Comparison of ENCODE assay signal across 8 cellular contexts in the genomic region with DNA sequence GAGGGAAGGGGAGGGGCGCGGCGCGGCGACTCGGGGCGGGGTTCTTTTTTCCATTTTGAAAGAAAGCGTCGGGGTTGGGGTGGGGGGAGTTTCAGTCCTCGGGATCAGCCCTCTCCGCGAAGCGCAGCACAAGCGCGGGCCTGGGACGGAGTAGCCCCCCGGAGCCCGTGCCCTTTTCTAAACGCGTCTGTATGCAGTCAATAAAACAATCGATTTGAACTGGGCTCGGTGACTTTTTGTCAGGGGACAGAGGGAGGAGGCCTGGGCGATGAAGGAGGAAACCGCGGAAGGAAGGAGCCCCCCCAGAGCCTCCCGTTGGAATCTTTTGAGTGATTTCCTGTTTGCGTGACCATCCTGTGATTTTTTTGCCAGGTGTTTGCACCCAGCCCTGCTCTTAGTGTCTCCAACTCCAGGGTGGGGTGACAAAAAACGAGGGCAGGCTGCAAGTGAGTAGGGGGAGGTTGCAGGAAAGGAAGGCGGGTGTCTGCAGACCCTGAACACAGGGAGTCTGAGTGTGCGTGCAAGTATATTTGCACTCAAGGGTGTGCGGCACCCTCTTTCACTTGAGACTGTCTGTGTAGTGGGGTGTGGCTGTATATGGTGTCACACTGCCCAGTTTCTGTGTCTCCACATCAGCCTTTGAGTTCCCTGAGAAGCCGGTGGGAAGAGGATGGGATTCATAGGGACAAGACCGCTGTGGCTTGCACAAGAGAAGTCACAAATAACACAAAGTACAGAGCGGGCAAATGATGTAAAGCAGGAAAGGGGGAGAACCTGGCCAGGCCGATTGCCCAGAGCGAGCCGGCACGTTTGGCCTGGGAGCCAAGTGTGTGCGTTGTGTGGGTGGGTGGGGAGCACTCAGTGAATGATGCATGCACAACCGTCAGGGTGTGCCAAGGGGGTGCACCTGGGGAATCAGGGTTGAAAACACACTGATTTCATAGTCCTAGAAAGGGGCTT. TPM values are rescaled to one million over a fixed set of nuclear protein-coding genes. Genes with fewer than 3 reads are reported as not detected.
DNase-seq lines count a peak whose midpoint lies in the region; ATAC-seq, FAIRE-seq and TF ChIP-seq lines count a peak whose summit lies in the region.

No MANE protein-coding gene starts in this region.

- no peaks in the 10 kb centered on the region; the same call in 2 of the 3 replicates for H3K9me3 ChIP-seq in GM12878 (replicated peaks; ENCODE audit: control insufficient read depth, insufficient read depth, low read length)
- H3K9me3 ChIP-seq in mesodermal cell (ENCODE audit: control insufficient read depth, low read length) = peaks cover 4% of the 10 kb centered on the region

- no peak for TF ChIP-seq EP300 in GM12878 (IDR thresholded peaks at IDR 0.05; ENCODE audit: borderline replicate concordance in 1 of 2, control insufficient read depth in 1 of 2, low read depth in 2 of 2, low read length in 2 of 2)

- no peak for TF ChIP-seq POLR2A in GM12878 (IDR thresholded peaks at IDR 0.05; ENCODE audit: low read depth, low read length)

- RAD21 ChIA-PET in GM12878 (lab: Charles Lee; ENCODE audit: unreplicated experiment) = no interaction called here

- no peaks in the 10 kb centered on the region for H4K20me1 ChIP-seq in GM12878 (ENCODE audit: control insufficient read depth, insufficient read depth)

- no TSS peak for BruUV-seq in GM12878 (replicated peaks; lab: Mats Ljungman, UMichigan)

- POLR2A ChIA-PET in GM12878 (lab: Charles Lee) = no interaction called here

- DNase-seq in natural killer cell (no peak), GM12878 (ENCODE audit: low read depth, low spot score) (no peak), RKO (ENCODE audit: low spot score) (no peak), COR-L47 (lab: John Stamatoyannopoulos, UW) (no peak), D721Med (ENCODE audit: insufficient read length, low spot score) (no peak), OCI-M1 (lab: John Stamatoyannopoulos, UW) (no peak)
- no peak for DNase-seq in natural killer cell treated with Interleukin-12 subunit alpha and Interleukin-12 subunit beta and Interleukin-15 and Interleukin-18, amount 100 ng/mL, for 72 hours (ENCODE audit: low spot score)

- no peaks in the 10 kb centered on the region for H3K9me3 Mint-ChIP-seq in natural killer cell
- H3K9me3 Mint-ChIP-seq in natural killer cell treated with Interleukin-12 subunit alpha and Interleukin-12 subunit beta and Interleukin-15 and Interleukin-18, amount 100 ng/mL, for 72 hours = no peaks in the 10 kb centered on the region

- intact Hi-C loops in natural killer cell (cut with micrococcal nuclease) = no loop called here
- intact Hi-C loops in GM12878 (cut with micrococcal nuclease; ENCODE audit: unreplicated experiment) = no loop called here

- peaks cover 10% of the 10 kb centered on the region in 2 donors for H3K4me1 Mint-ChIP-seq in natural killer cell
- peaks cover 4 to 16% of the 10 kb centered on the region in 2 donors for H3K4me1 Mint-ChIP-seq in natural killer cell treated with Interleukin-12 subunit alpha and Interleukin-12 subunit beta and Interleukin-15 and Interleukin-18, amount 100 ng/mL, for 72 hours (ENCODE audit: low read depth in 2 of 2)

- H3K4me3 ChIP-seq in GM12878 = peak overlapping the region; percentile 57
- peak overlapping the region; percentile 22 for H3K4me3 ChIP-seq in mesodermal cell (ENCODE audit: extremely low read depth, insufficient read depth, low read length, poor library complexity, severe bottlenecking)

- H3K27me3 ChIP-seq in GM12878 (replicated peaks in 1 of 2; ENCODE audit: control insufficient read depth in 2 of 2, insufficient read depth in 2 of 2, low read length in 1 of 2) = peaks cover 15 to 28% of the 10 kb centered on the region in 2 experiments

- no peaks in the 10 kb centered on the region for H3K79me2 ChIP-seq in GM12878 (ENCODE audit: control insufficient read depth, insufficient read depth, low read length)

- CTCF ChIA-PET in GM12878 (lab: Yijun Ruan, JAX) = no interaction called here

- H3K4me1 ChIP-seq in GM12878 (ENCODE audit: control insufficient read depth, insufficient read depth, low read length) (peaks cover 10% of the 10 kb centered on the region), mesodermal cell (ENCODE audit: control insufficient read depth, insufficient read depth, low read length, poor library complexity, severe bottlenecking) (peaks cover 22% of the 10 kb centered on the region)

- H3K36me3 ChIP-seq in GM12878 (ENCODE audit: control insufficient read depth in 2 of 2, insufficient read depth in 2 of 2, low read length in 1 of 2) (no peaks in the 10 kb centered on the region), mesodermal cell (ENCODE audit: control insufficient read depth, insufficient read depth, low read length) (no peaks in the 10 kb centered on the region)

- ATAC-seq in natural killer cell (no peak), GM12878 (no peak)
- no peak for ATAC-seq in natural killer cell treated with Interleukin-12 subunit alpha and Interleukin-12 subunit beta and Interleukin-15 and Interleukin-18, amount 100 ng/mL, for 72 hours

- peaks cover 59 to 69% of the 10 kb centered on the region in 2 donors for H3K27me3 Mint-ChIP-seq in natural killer cell (ENCODE audit: low read depth in 2 of 2)
- H3K27me3 Mint-ChIP-seq in natural killer cell treated with Interleukin-12 subunit alpha and Interleukin-12 subunit beta and Interleukin-15 and Interleukin-18, amount 100 ng/mL, for 72 hours = peaks cover 40 to 68% of the 10 kb centered on the region in 2 donors

- peak overlapping the region; percentile 51 for H2AFZ ChIP-seq in GM12878 (ENCODE audit: control insufficient read depth, low read depth, low read length)

- peak overlapping the region; percentile 54; the same call in 1 of the 2 replicates for H3K9ac ChIP-seq in GM12878 (ENCODE audit: control insufficient read depth, insufficient read depth, low read length)

- H3K27ac Mint-ChIP-seq in natural killer cell = no peak overlapping the region
- no peak overlapping the region for H3K27ac Mint-ChIP-seq in natural killer cell treated with Interleukin-12 subunit alpha and Interleukin-12 subunit beta and Interleukin-15 and Interleukin-18, amount 100 ng/mL, for 72 hours

- 38% methylated on average over 31 of the region's 40 CpGs for WGBS in GM12878 (ENCODE audit: insufficient coverage, insufficient replicate concordance, low lambda C conversion rate, missing lambda C conversion rate)
- WGBS in mesodermal cell (ENCODE audit: insufficient coverage in 2 of 2), 2 experiments = 32 to 33% methylated on average over 23 to 34 of the region's 40 CpGs

- TF ChIP-seq RAD21 in GM12878 (IDR thresholded peaks at IDR 0.05; ENCODE audit: insufficient read depth, low read depth, low read length) = no peak

- TF ChIP-seq CTCF in natural killer cell (IDR thresholded peaks at IDR 0.05) (no peak), GM12878 (IDR thresholded peaks at IDR 0.05 in 2 of 3, conservative IDR thresholded peaks at IDR 0.05 in 1 of 3; ENCODE audit: control insufficient read depth in 2 of 3, extremely low read depth in 1 of 3, insufficient read depth in 1 of 3, low read depth in 3 of 3, low read length in 3 of 3) (no peak), D721Med (IDR thresholded peaks at IDR 0.05; ENCODE audit: insufficient read depth, missing control alignments) (no peak)

- peak overlapping the region; percentile 98 for H3K4me2 ChIP-seq in GM12878 (ENCODE audit: control insufficient read depth, insufficient read depth)

- FAIRE-seq in GM12878 (lab: Jason Lieb, UNC) (no peak), D721Med (lab: Jason Lieb, UNC) (no peak)

- H3K4me3 Mint-ChIP-seq in natural killer cell = peak overlapping the region; percentile 78
- no peak overlapping the region for H3K4me3 Mint-ChIP-seq in natural killer cell treated with Interleukin-12 subunit alpha and Interleukin-12 subunit beta and Interleukin-15 and Interleukin-18, amount 100 ng/mL, for 72 hours

- in situ Hi-C loops in GM12878 (cut with MboI) = no loop called here

- H3K27ac ChIP-seq in GM12878 (ENCODE audit: control insufficient read depth, insufficient read depth) = no peak overlapping the region
- peak overlapping the region; percentile 18 for H3K27ac ChIP-seq in mesodermal cell (ENCODE audit: low read depth, low read length, severe bottlenecking)

- SMC1A ChIA-PET in GM12878 (lab: Charles Lee; ENCODE audit: uncharacterized antibody, unreplicated experiment) = no interaction called here

- H3K36me3 Mint-ChIP-seq in natural killer cell = no peaks in the 10 kb centered on the region
- H3K36me3 Mint-ChIP-seq in natural killer cell treated with Interleukin-12 subunit alpha and Interleukin-12 subunit beta and Interleukin-15 and Interleukin-18, amount 100 ng/mL, for 72 hours = no peaks in the 10 kb centered on the region

RNA-seq across cellular contexts. Expression of gene ISLR2, which starts 6.5 kb away (rescaled TPM):
- total RNA-seq in natural killer cell (not detected), GM12878 (2014; rRNA removed) (0.06 and 0.16 TPM in 2 replicates), GM12878 (2014; rRNA removed; fragmentation: Illumina TruSeq; extraction: Trizol) (0.04 TPM in 1 of 2 replicates, not detected in the other), GM12878 (2021) (0.21 and 0.37 TPM in 2 replicates)
- total RNA-seq in natural killer cell treated with Interleukin-12 subunit alpha and Interleukin-12 subunit beta and Interleukin-15 and Interleukin-18, amount 100 ng/mL, for 72 hours = not detected
- total RNA-seq in GM12878 (2013; cell fraction: nucleolus; rRNA removed) = 0.08 TPM in 1 of 2 replicates, not detected in the other
- polyA plus RNA-seq in GM12878 (2011; ENCODE audit: low read depth) = 0.07 TPM
- polyA plus RNA-seq in GM12878 (2011; rRNA removed) (not detected in 2 replicates), GM12878 (2014; fragmentation: Illumina TruSeq; extraction: Trizol) (0.09 TPM in 1 of 2 replicates, not detected in the other), GM12878 (2014; fragmentation: Nextera tagmentation; extraction: Ambion mirVana) (not detected), GM12878 (2014; rRNA removed) (0.10 and 0.30 TPM in 2 replicates), GM12878 (2016; fragmentation: Nextera tagmentation; extraction: Ambion mirVana) (under 1 TPM in 1 of 2 experiments, not detected in 1; 0.05 TPM)
- polyA plus RNA-seq in GM12878 (2011; cell fraction: cytosol; rRNA removed) = 0.03 and 0.13 TPM in 2 replicates
- polyA plus RNA-seq in GM12878 (2011; cell fraction: nucleus; rRNA removed) = 0.33 and 0.37 TPM in 2 replicates
- 0.24 and 0.32 TPM in 2 replicates for polyA plus RNA-seq in GM12878 (2012)
- not detected in 2 replicates for polyA minus RNA-seq in GM12878 (2011; rRNA and poly(A)+ RNA removed)
- not detected in 2 replicates for polyA minus RNA-seq in GM12878 (2011; cell fraction: cytosol; rRNA and poly(A)+ RNA removed)
- polyA minus RNA-seq in GM12878 (2011; cell fraction: nucleus; rRNA and poly(A)+ RNA removed) = not detected in 2 replicates
- 2.3 TPM for polyA plus RNA-seq in mesodermal cell (2013, experiment 1 of 2)
- 1.3 TPM for polyA plus RNA-seq in mesodermal cell (2013, experiment 2 of 2)

RNA-seq across cellular contexts. Expression of gene ISLR, which starts 36.6 kb away (rescaled TPM):
- not detected for total RNA-seq in natural killer cell
- total RNA-seq in natural killer cell treated with Interleukin-12 subunit alpha and Interleukin-12 subunit beta and Interleukin-15 and Interleukin-18, amount 100 ng/mL, for 72 hours = not detected
- total RNA-seq in GM12878 (2013; cell fraction: nucleolus; rRNA removed) = not detected in 2 replicates
- total RNA-seq in GM12878 (2014; rRNA removed) = 0.62 and 1.1 TPM in 2 replicates
- 0.28 and 0.45 TPM in 2 replicates for total RNA-seq in GM12878 (2014; rRNA removed; fragmentation: Illumina TruSeq; extraction: Trizol)
- total RNA-seq in GM12878 (2021) = 1.3 and 1.7 TPM in 2 replicates
- 0.29 TPM for polyA plus RNA-seq in GM12878 (2011; ENCODE audit: low read depth)
- polyA plus RNA-seq in GM12878 (2011; rRNA removed) = 0.03 TPM in 1 of 2 replicates, not detected in the other
- polyA plus RNA-seq in GM12878 (2011; cell fraction: cytosol; rRNA removed) = 0.03 and 0.09 TPM in 2 replicates
- polyA plus RNA-seq in GM12878 (2011; cell fraction: nucleus; rRNA removed) = 0.16 TPM in 1 of 2 replicates, not detected in the other
- polyA plus RNA-seq in GM12878 (2012) = 0.53 and 0.81 TPM in 2 replicates
- 0.16 and 0.46 TPM in 2 replicates for polyA plus RNA-seq in GM12878 (2014; fragmentation: Illumina TruSeq; extraction: Trizol)
- polyA plus RNA-seq in GM12878 (2014; fragmentation: Nextera tagmentation; extraction: Ambion mirVana) = under 1 TPM; 0.05 to 0.13 TPM
- 0.92 and 1.1 TPM in 2 replicates for polyA plus RNA-seq in GM12878 (2014; rRNA removed)
- 1 to 10 TPM in 1 of 2 experiments, under 1 TPM in 1; 0.91 to 1.8 TPM for polyA plus RNA-seq in GM12878 (2016; fragmentation: Nextera tagmentation; extraction: Ambion mirVana)
- polyA minus RNA-seq in GM12878 (2011; rRNA and poly(A)+ RNA removed) = not detected in 2 replicates
- polyA minus RNA-seq in GM12878 (2011; cell fraction: cytosol; rRNA and poly(A)+ RNA removed) = not detected in 2 replicates
- polyA minus RNA-seq in GM12878 (2011; cell fraction: nucleus; rRNA and poly(A)+ RNA removed) = not detected in 2 replicates
- 17.4 TPM for polyA plus RNA-seq in mesodermal cell (2013, experiment 1 of 2)
- 12.7 TPM for polyA plus RNA-seq in mesodermal cell (2013, experiment 2 of 2)

RNA-seq across cellular contexts. Expression of gene GOLGA6A, which starts 54.5 kb away (rescaled TPM):
- total RNA-seq in natural killer cell (under 1 TPM in 2 of 3 donors, not detected in 1; 0.16 to 0.82 TPM), GM12878 (2014; rRNA removed) (not detected in 2 replicates), GM12878 (2014; rRNA removed; fragmentation: Illumina TruSeq; extraction: Trizol) (not detected in 2 replicates), GM12878 (2021) (not detected in 2 replicates)
- total RNA-seq in natural killer cell treated with Interleukin-12 subunit alpha and Interleukin-12 subunit beta and Interleukin-15 and Interleukin-18, amount 100 ng/mL, for 72 hours = not detected
- total RNA-seq in GM12878 (2013; cell fraction: nucleolus; rRNA removed) = 0.21 and 0.44 TPM in 2 replicates
- polyA plus RNA-seq in GM12878 (2011; ENCODE audit: low read depth) = not detected
- polyA plus RNA-seq in GM12878 (2011; rRNA removed) (not detected in 2 replicates), GM12878 (2014; fragmentation: Illumina TruSeq; extraction: Trizol) (not detected in 2 replicates), GM12878 (2014; fragmentation: Nextera tagmentation; extraction: Ambion mirVana) (not detected), GM12878 (2014; rRNA removed) (not detected in 2 replicates), GM12878 (2016; fragmentation: Nextera tagmentation; extraction: Ambion mirVana) (not detected)
- not detected in 2 replicates for polyA plus RNA-seq in GM12878 (2011; cell fraction: cytosol; rRNA removed)
- 0.09 TPM in 1 of 2 replicates, not detected in the other for polyA plus RNA-seq in GM12878 (2011; cell fraction: nucleus; rRNA removed)
- polyA plus RNA-seq in GM12878 (2012) = 0.03 TPM in 1 of 2 replicates, not detected in the other
- 0.31 TPM in 1 of 2 replicates, not detected in the other for polyA minus RNA-seq in GM12878 (2011; rRNA and poly(A)+ RNA removed)
- polyA minus RNA-seq in GM12878 (2011; cell fraction: cytosol; rRNA and poly(A)+ RNA removed) = not detected in 2 replicates
- not detected in 2 replicates for polyA minus RNA-seq in GM12878 (2011; cell fraction: nucleus; rRNA and poly(A)+ RNA removed)
- not detected for polyA plus RNA-seq in mesodermal cell (2013, experiment 1 of 2)
- not detected for polyA plus RNA-seq in mesodermal cell (2013, experiment 2 of 2)
